8 cellular contexts compared by ENCODE assay signal in genomic region chr22:31107206-31108118, GRCh38. TPM values are rescaled to one million over a fixed set of nuclear protein-coding genes. Genes with fewer than 3 reads are reported as not detected.
DNase-seq lines count a peak whose midpoint lies in the region; ATAC-seq, FAIRE-seq and TF ChIP-seq lines count a peak whose summit lies in the region.

SELENOM (minus strand) TSS chr22:31107568; CDS start chr22:31107505, 63 bp downstream.

- ATAC-seq in Right ventricle myocardium inferior (peak; percentile 95), pancreas (peak; percentile 90 to 96 (median 92))

- WGBS in pancreas, 2 donors = 6 to 7% methylated on average over 42 to 70 of the region's 70 CpGs
- 5 to 8% methylated on average over 33 to 39 of the region's 70 CpGs for WGBS in thyroid gland, 2 donors

- H3K4me3 ChIP-seq in pancreas (peak within 1 kb of the TSS; percentile 50 to 76 (median 64)), thyroid gland (replicated peaks in 1 of 3) (peak within 1 kb of the TSS; percentile 13 to 84 (median 59))

- FAIRE-seq in pancreas (lab: Jason Lieb, UNC) = peak; percentile 86

- peak; percentile 99 for DNase-seq in ELR (ENCODE audit: low read depth)
- DNase-seq in H4 (ENCODE audit: low spot score) = peak; percentile 69
- peak; percentile 86 for DNase-seq in M059J (ENCODE audit: low read depth)
- peak; percentile 96 for DNase-seq in SKM-1 treated with dmso at 0.1 percent for 144 hours (lab: John Stamatoyannopoulos, UW; ENCODE audit: unreplicated experiment)
- DNase-seq in activated naive CD8-positive, alpha-beta T cell treated with anti-CD3 and anti-CD28 coated beads, Interleukin-2, amount 50 U/mL, for 16 hours (ENCODE audit: low read depth, low spot score) = peak; percentile 72
- DNase-seq in Right ventricle myocardium inferior (ENCODE audit: missing footprints) = peak; percentile 96
- peak; percentile 92 to 99 (median 98) for DNase-seq in pancreas
- peak; percentile 99 for DNase-seq in thyroid gland

- H3K27ac ChIP-seq in pancreas (peak within 1 kb of the TSS; percentile 76 to 91 (median 82)), thyroid gland (peak within 1 kb of the TSS; percentile 89 to 97 (median 93))

- no peaks in the 10 kb centered on the region for H3K36me3 ChIP-seq in pancreas
- peaks cover 3 to 11% of the 10 kb centered on the region in 2 donors for H3K36me3 ChIP-seq in thyroid gland

- H3K9me3 ChIP-seq in pancreas (no peaks in the 10 kb centered on the region), thyroid gland (no peaks in the 10 kb centered on the region)

- TF ChIP-seq POLR2A in thyroid gland (IDR thresholded peaks at IDR 0.05) = peak; percentile 43 to 75

- TF ChIP-seq CTCF in pancreas (IDR thresholded peaks at IDR 0.05) (peak; percentile 80 to 92 (median 90)), thyroid gland (IDR thresholded peaks at IDR 0.05) (peak; percentile 84 to 99 (median 97))

- intact Hi-C loops in Right ventricle myocardium inferior (cut with DNase I) = loop anchor here (1.0 to 2.0 kb wide), 2 partner anchors 19 to 42 kb away; no protein-coding TSS in a partner anchor
- intact Hi-C loops in pancreas (cut with DNase I) = loop anchor here in 1 of 3 donors (5.0 kb wide), 1 partner anchor 40 kb away; no protein-coding TSS in a partner anchor
- intact Hi-C loops in thyroid gland (cut with DNase I) = loop anchor here (5.0 kb wide), 1 partner anchor 35 kb away; the partner anchor contains the start of gene PLA2G3

- H3K27me3 ChIP-seq in pancreas (no peaks in the 10 kb centered on the region), thyroid gland (no peaks in the 10 kb centered on the region)

- peaks cover 0 to 7% (median 0%) of the 10 kb centered on the region in 3 donors for H3K4me1 ChIP-seq in pancreas
- peaks cover 22 to 23% of the 10 kb centered on the region in 2 donors for H3K4me1 ChIP-seq in thyroid gland

RNA-seq across cellular contexts. Expression of gene SELENOM, which starts in this region (rescaled TPM):
- 2.3 and 10.0 TPM in 2 replicates for total RNA-seq in H4 (2014; rRNA removed; shearing (Covaris generic))
- total RNA-seq in M059J (2014; rRNA removed; shearing (Covaris generic)) = 6.0 and 8.8 TPM in 2 replicates
- total RNA-seq in Right ventricle myocardium inferior (48.2 TPM), pancreas (10 to 100 TPM; 46.1 to 62.4 (median 54.4) TPM), thyroid gland (100 to 1,000 TPM; 208 to 501 (median 314) TPM)
- polyA plus RNA-seq in pancreas = 100 to 1,000 TPM; 118 TPM

Comparison
In these comparisons a context has a peak if more than half of its experiments do, and no peak if none do; other contexts are left out.
1. Peak in every context shown above with its lines: DNase-seq, ATAC-seq, H3K4me3 ChIP-seq and H3K27ac ChIP-seq.